In the genomic region with DNA sequence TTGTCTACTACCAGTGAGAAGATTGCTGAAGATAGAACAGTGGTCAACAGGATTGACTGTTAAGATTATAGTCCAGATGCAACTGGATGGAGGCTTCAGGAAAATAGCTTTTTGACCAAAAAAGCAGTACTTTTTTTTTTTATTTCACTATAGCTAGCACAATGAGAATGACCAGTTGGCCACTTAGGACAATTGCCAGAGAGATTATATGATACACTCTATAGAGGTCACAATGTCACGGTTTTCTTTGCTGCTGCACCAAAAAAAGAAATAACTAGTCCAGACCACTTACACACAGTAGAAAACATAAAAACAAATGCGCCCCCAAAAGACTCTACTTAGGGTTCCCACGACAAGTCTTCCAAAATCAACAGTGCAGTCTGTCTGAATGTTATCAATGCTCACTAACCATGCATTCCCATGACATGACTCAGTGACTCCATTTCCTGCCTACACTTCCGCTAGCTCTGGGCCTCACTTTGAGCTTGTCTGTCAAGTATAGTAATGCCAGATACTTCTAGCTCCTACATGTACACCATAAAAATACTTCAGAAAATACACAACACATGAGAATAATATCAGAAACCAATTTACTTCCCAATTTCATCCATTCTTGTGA, we compare ENCODE assay signal across 10 cellular contexts.
DNase-seq lines count a peak whose midpoint lies in the region; ATAC-seq and TF ChIP-seq lines count a peak whose summit lies in the region.
"Had no signal": no experiment of that assay in that cellular context is flagged by ENCODE, and none has a peak within 500 bp of the region (broad histone marks: within the 10 kb centered on the region; RNA-seq: fewer than 3 reads in every experiment).

No MANE protein-coding gene starts in this region.

- WGBS in GM23248 (ENCODE audit: low coverage in 1 of 2, low lambda C conversion rate in 2 of 2, missing lambda C conversion rate in 2 of 2), 2 experiments: 50 to 54% methylated on average over 4 of the region's 4 CpGs

- ATAC-seq in GM21447 (IDR thresholded peaks at IDR 0.05; ENCODE audit: unreplicated experiment): no peak

- H3F3A ChIP-seq in GM23248 (ENCODE audit: insufficient read depth): peaks cover 22% of the 10 kb centered on the region; the same call in 1 of the 2 replicates

- in situ Hi-C loops in GM23248 (cut with MboI): no loop called here

- no peak for TF ChIP-seq CTCF in fibroblast of the aortic adventitia (IDR thresholded peaks at IDR 0.05; ENCODE audit: insufficient read depth, low read length)
- TF ChIP-seq CTCF in retinal pigment epithelial cell (conservative IDR thresholded peaks at IDR 0.05; ENCODE audit: low read depth, low read length): no peak

- H3K9me3 ChIP-seq in GM23248 (ENCODE audit: low read depth): no peaks in the 10 kb centered on the region
- no peaks in the 10 kb centered on the region for H3K9me3 ChIP-seq in SJSA1 (replicated peaks)

- H2AFZ ChIP-seq in GM23248: peak overlapping the region; percentile 40; the same call in 1 of the 2 replicates

- H3K27ac ChIP-seq in GM23248: peak overlapping the region; percentile 56
- H3K27ac ChIP-seq in SJSA1: peak overlapping the region; percentile 91

- peaks cover 5% of the 10 kb centered on the region; the same call in 1 of the 2 replicates for H3K9me2 ChIP-seq in GM23248 (ENCODE audit: insufficient read depth)

- H3K4me1 ChIP-seq in GM23248 (ENCODE audit: insufficient read depth): peaks cover 24% of the 10 kb centered on the region
- H3K4me1 ChIP-seq in SJSA1 (replicated peaks): peaks cover 35% of the 10 kb centered on the region

- no peak overlapping the region for H3K9ac ChIP-seq in GM23248

- H3K4me3 ChIP-seq in GM23248: no peak overlapping the region
- H3K4me3 ChIP-seq in SJSA1: no peak overlapping the region
- H3K4me3 ChIP-seq in fibroblast of the aortic adventitia (ENCODE audit: low read depth, low read length): no peak overlapping the region
- H3K4me3 ChIP-seq in retinal pigment epithelial cell (ENCODE audit: low read length): no peak overlapping the region

- no peaks in the 10 kb centered on the region for H4K20me1 ChIP-seq in GM23248 (ENCODE audit: insufficient read depth)

- H3K36me3 ChIP-seq in GM23248 (ENCODE audit: low read depth) (no peaks in the 10 kb centered on the region), SJSA1 (no peaks in the 10 kb centered on the region)

- H3K27me3 ChIP-seq in GM23248 (replicated peaks; ENCODE audit: insufficient read depth) (no peaks in the 10 kb centered on the region), SJSA1 (replicated peaks) (no peaks in the 10 kb centered on the region)

- H3K79me2 ChIP-seq in GM23248 (ENCODE audit: insufficient read depth): no peaks in the 10 kb centered on the region

- peak overlapping the region; percentile 6 for H3K4me2 ChIP-seq in GM23248 (ENCODE audit: unreplicated experiment)

- peak; percentile 68 for DNase-seq in GM23248
- peak; percentile 80 to 85 for DNase-seq in SJSA1 (ENCODE audit: low read depth in 1 of 2, low spot score in 2 of 2)
- peak; percentile 97 for DNase-seq in fibroblast of the aortic adventitia (ENCODE audit: low read depth)
- peak; percentile 83 for DNase-seq in retinal pigment epithelial cell (ENCODE audit: low read depth)
- DNase-seq in NCI-H1417 (lab: John Stamatoyannopoulos, UW): no peak
- no peak for DNase-seq in SHP77 (lab: John Stamatoyannopoulos, UW)
- no peak for DNase-seq in NOMO-1 treated with DMSO at 0.1 percent for 48 hours (lab: John Stamatoyannopoulos, UW; ENCODE audit: unreplicated experiment)
- DNase-seq: activated naive CD8-positive, alpha-beta T cell treated with anti-CD3 and anti-CD28 coated beads, Interleukin-2, amount 10 ng/mL, durations not matched to agents 7 days and 5 days; naive B cell had no signal

Comparison
In these comparisons a context has a peak if more than half of its experiments do, and no peak if none do; other contexts are left out.
1. DNase-seq: peak in GM23248 (single experiment), SJSA1 (2 of 2), fibroblast of the aortic adventitia (single experiment) and retinal pigment epithelial cell (single experiment); none in NCI-H1417 (0 of 3), SHP77 (0 of 2) and NOMO-1 treated with DMSO at 0.1 percent for 48 hours (single experiment).